In the genomic region with DNA sequence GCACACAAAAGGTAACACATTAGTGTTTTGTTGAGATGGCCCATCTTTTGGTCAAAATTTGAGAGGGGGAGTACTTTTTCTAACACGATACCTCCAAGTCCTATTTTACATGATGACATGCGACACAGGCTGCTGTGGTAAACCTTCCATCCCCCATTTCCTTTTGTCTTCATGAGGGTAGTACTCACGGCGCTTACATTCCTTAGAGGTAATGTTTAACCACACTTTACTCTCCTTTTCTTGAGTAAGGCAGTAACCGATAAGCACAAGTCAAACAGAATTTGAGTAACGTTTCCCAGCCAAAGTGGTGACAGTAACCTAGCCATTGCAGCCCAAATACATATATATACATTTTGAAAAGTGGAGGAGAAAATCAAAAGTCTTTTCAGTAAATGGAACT, we compare ENCODE assay signal across 11 cellular contexts. TPM values are rescaled to one million over a fixed set of nuclear protein-coding genes. Genes with fewer than 3 reads are reported as not detected.
A peak's percentile ranks its signal among the peaks of the same experiment; 100 is the strongest.
DNase-seq lines count a peak whose midpoint lies in the region; TF ChIP-seq lines count a peak whose summit lies in the region.
"Had no signal": no experiment of that assay in that cellular context is flagged by ENCODE, and none has a peak within 500 bp of the region (broad histone marks: within the 10 kb centered on the region; RNA-seq: fewer than 3 reads in every experiment).

No MANE protein-coding gene starts in this region.

- H3K27ac ChIP-seq in transverse colon (peak overlapping the region in 3 of 4 donors; percentile 8 to 25 (median 18)), vagina (no peak overlapping the region)

- in situ Hi-C loops in astrocyte of the spinal cord (cut with HindIII; ENCODE audit: low sequenced_read_pairs) (no loop called here), transverse colon (cut with MboI; ENCODE audit: low pct_ligation_motif_present in 1 of 4, low pct_unique_long_range_greater_than_20kb in 1 of 4, low sequenced_read_pairs in 3 of 4) (no loop called here)

- H3K9me3 ChIP-seq in transverse colon (no peaks in the 10 kb centered on the region), vagina (no peaks in the 10 kb centered on the region)
- H3K9me3 ChIP-seq: sigmoid colon had no signal

- TF ChIP-seq CTCF in astrocyte of the spinal cord (IDR thresholded peaks at IDR 0.05; ENCODE audit: low read depth, low read length) (no peak), transverse colon (IDR thresholded peaks at IDR 0.05) (no peak), vagina (IDR thresholded peaks at IDR 0.05) (no peak)

- 55 to 57% methylated on average over 6 of the region's 6 CpGs for WGBS in transverse colon (ENCODE audit: low coverage in 1 of 2), 2 donors

- intact Hi-C loops in transverse colon (cut with DNase I; ENCODE audit: low total_unique reads) (no loop called here), vagina (cut with DNase I) (no loop called here)

- no peaks in the 10 kb centered on the region for H3K27me3 ChIP-seq in transverse colon
- H3K27me3 ChIP-seq in vagina = no peaks in the 10 kb centered on the region
- H3K27me3 ChIP-seq: sigmoid colon had no signal

- TF ChIP-seq POLR2A in transverse colon (IDR thresholded peaks at IDR 0.05) = no peak
- TF ChIP-seq POLR2A in vagina (IDR thresholded peaks at IDR 0.05) = no peak

- DNase-seq in HT1080 (ENCODE audit: low read depth) (peak; percentile 58), astrocyte of the spinal cord (ENCODE audit: low read depth, low spot score) (peak; percentile 41), kidney glomerular epithelial cell (lab: John Stamatoyannopoulos, UW) (peak; percentile 88), transverse colon (no peak), NCI-H345 (lab: John Stamatoyannopoulos, UW) (no peak), inferior parietal cortex (ENCODE audit: extremely low spot score) (no peak), vagina (ENCODE audit: extremely low spot score in 2 of 2) (no peak)
- DNase-seq: activated CD8-positive, alpha-beta memory T cell treated with anti-CD3 and anti-CD28 coated beads, Interleukin-2, amount 50 U/mL, for 48 hours; CD4-positive, alpha-beta T cell; natural killer cell; sigmoid colon had no signal

- TF ChIP-seq EP300 in transverse colon (IDR thresholded peaks at IDR 0.05; ENCODE audit: low read depth) = no peak

- H3K4me3 ChIP-seq in astrocyte of the spinal cord (ENCODE audit: low read depth, low read length) (no peak overlapping the region), transverse colon (no peak overlapping the region), vagina (no peak overlapping the region)
- H3K4me3 ChIP-seq: sigmoid colon had no signal

- peaks cover 0 to 14% (median 7%) of the 10 kb centered on the region in 4 donors for H3K4me1 ChIP-seq in transverse colon
- no peaks in the 10 kb centered on the region for H3K4me1 ChIP-seq in vagina
- H3K4me1 ChIP-seq: sigmoid colon had no signal

- H3K36me3 ChIP-seq in transverse colon = peaks cover 0 to 54% (median 24%) of the 10 kb centered on the region in 4 donors
- H3K36me3 ChIP-seq in vagina = peaks cover 3 to 67% of the 10 kb centered on the region in 2 donors

RNA-seq across cellular contexts. Expression of gene PITPNM3, which starts 35.8 kb away (rescaled TPM):
- total RNA-seq in HT1080 (2014; rRNA removed; shearing (Covaris generic)) = 0.32 and 0.33 TPM in 2 replicates
- polyA plus RNA-seq in HT1080 (2015; cell fraction: cytosol; rRNA removed) = 0.10 and 0.12 TPM in 2 replicates
- 1.2 and 1.6 TPM in 2 replicates for polyA plus RNA-seq in HT1080 (2015; cell fraction: nucleus; rRNA removed)
- total RNA-seq in transverse colon (10 to 100 TPM; 12.7 to 51.6 (median 29.7) TPM), vagina (8.6 TPM)

RNA-seq across cellular contexts. Expression of gene KIAA0753, which starts 48.3 kb away (rescaled TPM):
- total RNA-seq in HT1080 (2014; rRNA removed; shearing (Covaris generic)) = 14.0 and 14.2 TPM in 2 replicates
- 10.1 and 11.2 TPM in 2 replicates for polyA plus RNA-seq in HT1080 (2015; cell fraction: cytosol; rRNA removed)
- 27.9 TPM in 2 replicates for polyA plus RNA-seq in HT1080 (2015; cell fraction: nucleus; rRNA removed)
- total RNA-seq in transverse colon (10 to 100 TPM in 3 of 4 donors, 1 to 10 TPM in 1; 9.8 to 41.1 (median 16.9) TPM), vagina (14.5 TPM)

RNA-seq across cellular contexts. Expression of gene TXNDC17, which starts 48.7 kb away (rescaled TPM):
- 108 and 116 TPM in 2 replicates for total RNA-seq in HT1080 (2014; rRNA removed; shearing (Covaris generic))
- polyA plus RNA-seq in HT1080 (2015; cell fraction: cytosol; rRNA removed) = 221 and 347 TPM in 2 replicates
- polyA plus RNA-seq in HT1080 (2015; cell fraction: nucleus; rRNA removed) = 74.1 and 97.9 TPM in 2 replicates
- total RNA-seq in transverse colon = 100 to 1,000 TPM in 3 of 4 donors, 10 to 100 TPM in 1; 60.2 to 439 (median 238) TPM
- 164 TPM for total RNA-seq in vagina

RNA-seq across cellular contexts. Expression of gene MED31, which starts 59.2 kb away (rescaled TPM):
- 37.8 and 48.5 TPM in 2 replicates for total RNA-seq in HT1080 (2014; rRNA removed; shearing (Covaris generic))
- polyA plus RNA-seq in HT1080 (2015; cell fraction: cytosol; rRNA removed) = 13.9 and 16.0 TPM in 2 replicates
- 14.5 and 18.6 TPM in 2 replicates for polyA plus RNA-seq in HT1080 (2015; cell fraction: nucleus; rRNA removed)
- total RNA-seq in transverse colon (10 to 100 TPM in 1 of 4 donors, 1 to 10 TPM in 3; 1.2 to 36.3 (median 5.9) TPM), vagina (13.3 TPM)

RNA-seq across cellular contexts. Expression of gene C17orf100, which starts 59.4 kb away (rescaled TPM):
- 0.23 and 0.31 TPM in 2 replicates for total RNA-seq in HT1080 (2014; rRNA removed; shearing (Covaris generic))
- polyA plus RNA-seq in HT1080 (2015; cell fraction: cytosol; rRNA removed) = 4.0 and 5.4 TPM in 2 replicates
- 1.6 and 2.2 TPM in 2 replicates for polyA plus RNA-seq in HT1080 (2015; cell fraction: nucleus; rRNA removed)
- total RNA-seq in transverse colon (1 to 10 TPM in 2 of 4 donors, not detected in 2; 1.4 to 1.7 TPM), vagina (3.2 TPM)

Comparison
In these comparisons a context has a peak if more than half of its experiments do, and no peak if none do; other contexts are left out.
1. DNase-seq: peak in HT1080 (single experiment), astrocyte of the spinal cord (single experiment) and kidney glomerular epithelial cell (single experiment); none in transverse colon (single experiment), NCI-H345 (single experiment), inferior parietal cortex (single experiment) and vagina (0 of 2).